ENCODE assay signal across 13 cellular contexts in genomic region chr12:44021471-44021971, GRCh38.
DNase-seq lines count a peak whose midpoint lies in the region; ATAC-seq and TF ChIP-seq lines count a peak whose summit lies in the region.
"Had no signal": no experiment of that assay in that cellular context is flagged by ENCODE, and none has a peak within 500 bp of the region (broad histone marks: within the 10 kb centered on the region; RNA-seq: fewer than 3 reads in every experiment).

No MANE protein-coding gene starts in this region.

- H3K4me2 ChIP-seq in neural progenitor cell = no peak overlapping the region

- no peak overlapping the region for H3K27ac Mint-ChIP-seq in neural progenitor cell
- no peak overlapping the region for H3K27ac Mint-ChIP-seq in endothelial cell (ENCODE audit: unreplicated experiment)
- H3K27ac Mint-ChIP-seq: activated CD4-positive, alpha-beta T cell treated with anti-CD3 and anti-CD28 coated beads, Interleukin-2, amount 10 ng/mL, durations not matched to agents 24 days and 14 days; activated naive CD8-positive, alpha-beta T cell treated with anti-CD3 and anti-CD28 coated beads, Interleukin-2, amount 10 ng/mL, durations not matched to agents 7 days and 5 days; naive thymus-derived CD8-positive, alpha-beta T cell had no signal

- H3K4me1 ChIP-seq in neural progenitor cell = peaks cover 21% of the 10 kb centered on the region

- DNase-seq in GM13976 (ENCODE audit: low spot score) (peak; percentile 9), NAMALWA (ENCODE audit: low spot score) (peak; percentile 65), OCI-M2 (lab: John Stamatoyannopoulos, UW; ENCODE audit: unreplicated experiment) (no peak), neural progenitor cell (ENCODE audit: low spot score) (no peak), activated gamma-delta T cell (lab: John Stamatoyannopoulos, UW) (no peak), endothelial cell (ENCODE audit: low spot score) (no peak)
- DNase-seq: activated CD4-positive, alpha-beta T cell treated with anti-CD3 and anti-CD28 coated beads, Interleukin-2, amount 10 ng/mL, durations not matched to agents 24 days and 14 days; activated naive CD8-positive, alpha-beta T cell treated with anti-CD3 and anti-CD28 coated beads, Interleukin-2, amount 10 ng/mL, durations not matched to agents 7 days and 5 days; naive thymus-derived CD8-positive, alpha-beta T cell; NCI-H2081 treated with DMSO at 0.1 percent for 48 hours had no signal

- H3K9me3 ChIP-seq in neural progenitor cell (ENCODE audit: low read depth) = no peaks in the 10 kb centered on the region

- H3K4me3 Mint-ChIP-seq in neural progenitor cell (no peak overlapping the region), endothelial cell (ENCODE audit: unreplicated experiment) (no peak overlapping the region)
- H3K4me3 Mint-ChIP-seq: activated CD4-positive, alpha-beta T cell treated with anti-CD3 and anti-CD28 coated beads, Interleukin-2, amount 10 ng/mL, durations not matched to agents 24 days and 14 days; activated naive CD8-positive, alpha-beta T cell treated with anti-CD3 and anti-CD28 coated beads, Interleukin-2, amount 10 ng/mL, durations not matched to agents 7 days and 5 days; naive thymus-derived CD8-positive, alpha-beta T cell had no signal

- H3K9me3 Mint-ChIP-seq in neural progenitor cell (peaks cover 5% of the 10 kb centered on the region), endothelial cell (ENCODE audit: unreplicated experiment) (no peaks in the 10 kb centered on the region)
- H3K9me3 Mint-ChIP-seq: activated CD4-positive, alpha-beta T cell treated with anti-CD3 and anti-CD28 coated beads, Interleukin-2, amount 10 ng/mL, durations not matched to agents 24 days and 14 days had no signal

- H3F3A ChIP-seq in neural progenitor cell (ENCODE audit: low read depth) = no peaks in the 10 kb centered on the region

- no peak overlapping the region for H2AFZ ChIP-seq in neural progenitor cell (replicated peaks)

- no peaks in the 10 kb centered on the region for H3K27me3 ChIP-seq in neural progenitor cell

- TF ChIP-seq CTCF in GM13976 (IDR thresholded peaks at IDR 0.05; ENCODE audit: borderline replicate concordance, control extremely low read depth, extremely low read depth, insufficient read depth, missing control alignments) (no peak), neural progenitor cell (IDR thresholded peaks at IDR 0.05) (no peak), endothelial cell (IDR thresholded peaks at IDR 0.05; ENCODE audit: unreplicated experiment) (no peak)

- H3K36me3 ChIP-seq in neural progenitor cell = no peaks in the 10 kb centered on the region

- peaks cover 22% of the 10 kb centered on the region for H3K4me1 Mint-ChIP-seq in neural progenitor cell
- peaks cover 3% of the 10 kb centered on the region for H3K4me1 Mint-ChIP-seq in endothelial cell (ENCODE audit: unreplicated experiment)
- H3K4me1 Mint-ChIP-seq: activated CD4-positive, alpha-beta T cell treated with anti-CD3 and anti-CD28 coated beads, Interleukin-2, amount 10 ng/mL, durations not matched to agents 24 days and 14 days had no signal

- no peak overlapping the region for H3K27ac ChIP-seq in neural progenitor cell
- H3K27ac ChIP-seq: RWPE1 had no signal

- H3K4me3 ChIP-seq in neural progenitor cell = no peak overlapping the region

- H3K36me3 Mint-ChIP-seq in neural progenitor cell = no peaks in the 10 kb centered on the region
- H3K36me3 Mint-ChIP-seq in endothelial cell (ENCODE audit: low read depth, unreplicated experiment) = no peaks in the 10 kb centered on the region
- H3K36me3 Mint-ChIP-seq: activated naive CD8-positive, alpha-beta T cell treated with anti-CD3 and anti-CD28 coated beads, Interleukin-2, amount 10 ng/mL, durations not matched to agents 7 days and 5 days had no signal

- H3K27me3 Mint-ChIP-seq in neural progenitor cell (ENCODE audit: insufficient read depth, low read depth) (no peaks in the 10 kb centered on the region), endothelial cell (ENCODE audit: unreplicated experiment) (no peaks in the 10 kb centered on the region)
- H3K27me3 Mint-ChIP-seq: activated CD4-positive, alpha-beta T cell treated with anti-CD3 and anti-CD28 coated beads, Interleukin-2, amount 10 ng/mL, durations not matched to agents 24 days and 14 days; activated naive CD8-positive, alpha-beta T cell treated with anti-CD3 and anti-CD28 coated beads, Interleukin-2, amount 10 ng/mL, durations not matched to agents 7 days and 5 days had no signal

- in situ Hi-C loops in GM13976 (cut with MboI; ENCODE audit: low sequenced_read_pairs, unreplicated experiment) = loop anchor here (25.0 kb wide), 2 partner anchors 416 to 916 kb away; no protein-coding TSS in a partner anchor

- H4K20me1 ChIP-seq in neural progenitor cell (ENCODE audit: low read depth) = no peaks in the 10 kb centered on the region

- H3K9ac ChIP-seq in neural progenitor cell = no peak overlapping the region

- no peaks in the 10 kb centered on the region for H3K79me2 ChIP-seq in neural progenitor cell (ENCODE audit: low read depth)

- ATAC-seq in GM19467 (IDR thresholded peaks at IDR 0.05; ENCODE audit: unreplicated experiment) (peak; percentile 87), HG02981 (IDR thresholded peaks at IDR 0.05; ENCODE audit: unreplicated experiment) (peak; percentile 65)
- ATAC-seq: naive thymus-derived CD8-positive, alpha-beta T cell had no signal

Comparison
In these comparisons a context has a peak if more than half of its experiments do, and no peak if none do; other contexts are left out.
1. DNase-seq: peak in GM13976 (single experiment) and NAMALWA (single experiment); none in OCI-M2 (single experiment), neural progenitor cell (single experiment), activated gamma-delta T cell (single experiment) and endothelial cell (single experiment).